In genomic region chr15:40856736-40857135, GRCh38 we compare ENCODE assay signal across 1 cellular context.
TF ChIP-seq lines count a peak whose summit lies in the region.

No MANE protein-coding gene starts in this region.

TF ChIP-seq in A549, 52 proteins besides CTCF, POLR2A, EP300 and RAD21:
- TF ChIP-seq SMC3 (IDR thresholded peaks at IDR 0.05) (no peak), ZC3H11A (IDR thresholded peaks at IDR 0.05) (no peak), USF2 (IDR thresholded peaks at IDR 0.05) (no peak), ATOH8 (CRISPR knock-in tag; IDR thresholded peaks at IDR 0.05; ENCODE audit: low read depth) (no peak), CBX8 (IDR thresholded peaks at IDR 0.05) (no peak), CHD4 (IDR thresholded peaks at IDR 0.05; ENCODE audit: borderline replicate concordance) (no peak), HOXB5 (CRISPR knock-in tag; IDR thresholded peaks at IDR 0.05) (no peak), MYC (IDR thresholded peaks at IDR 0.05; ENCODE audit: borderline replicate concordance, low read length) (no peak), NR3C1 (IDR thresholded peaks at IDR 0.05) (no peak), HOXA7 (CRISPR knock-in tag; IDR thresholded peaks at IDR 0.05) (no peak), EHMT2 (IDR thresholded peaks at IDR 0.05; ENCODE audit: low read depth) (no peak), ZFP36 (IDR thresholded peaks at IDR 0.05; ENCODE audit: borderline replicate concordance, partially characterized antibody) (no peak), HES2 (IDR thresholded peaks at IDR 0.05) (no peak), FOSL2 (IDR thresholded peaks at IDR 0.05) (no peak), FOSL2 (CRISPR knock-in tag; IDR thresholded peaks at IDR 0.05) (no peak), NFE2L2 (conservative IDR thresholded peaks at IDR 0.05; ENCODE audit: low read length) (no peak), JUNB (IDR thresholded peaks at IDR 0.05) (no peak), RCOR1 (IDR thresholded peaks at IDR 0.05; ENCODE audit: low read depth, low read length) (no peak), KDM1A (IDR thresholded peaks at IDR 0.05; ENCODE audit: low read depth) (no peak), CEBPB (IDR thresholded peaks at IDR 0.05) (no peak)
